Comparison of ENCODE assay signal across 1 cellular context in the genomic region with DNA sequence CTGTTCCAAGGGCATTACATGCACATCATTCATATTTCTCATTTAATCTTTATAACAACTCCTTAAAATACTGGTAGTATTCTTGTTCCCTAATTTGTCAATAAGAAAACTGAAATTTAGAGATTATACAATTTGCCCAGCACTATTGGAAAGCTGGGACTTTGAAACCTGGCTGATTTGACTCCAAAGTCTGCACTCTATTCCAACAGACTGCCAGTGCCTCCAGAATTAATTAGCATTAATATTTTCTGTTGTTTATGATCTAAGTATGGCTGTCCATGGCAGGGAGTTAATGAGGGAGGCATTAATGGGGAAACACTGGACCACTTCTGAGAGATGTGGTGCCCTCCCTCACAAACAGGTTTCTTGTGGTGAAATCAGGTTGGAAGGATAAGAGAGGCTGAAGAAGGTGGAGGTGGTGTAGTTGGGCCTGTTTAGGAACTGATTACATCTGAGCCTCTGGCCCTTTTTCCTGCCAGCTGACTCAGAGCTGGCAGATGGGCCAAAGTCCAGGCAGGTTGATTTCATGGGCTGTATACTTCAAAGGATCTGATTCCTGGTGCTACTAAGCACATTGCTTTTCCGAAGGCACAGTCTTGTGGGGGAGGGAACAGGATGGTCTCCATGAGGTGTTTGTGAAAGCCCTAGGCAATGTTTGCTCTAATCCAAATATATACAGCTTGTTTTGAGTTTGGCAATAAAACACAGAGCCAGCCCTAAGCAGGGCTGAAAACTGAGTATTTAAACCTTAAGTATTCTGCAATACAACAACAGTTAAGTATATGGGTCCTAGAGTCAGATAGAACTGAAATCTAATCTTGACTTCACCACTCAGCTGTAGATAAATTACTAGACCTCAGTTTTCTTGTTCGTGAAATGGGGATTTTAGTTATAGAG.
TF ChIP-seq lines count a peak whose summit lies in the region.

No MANE protein-coding gene starts in this region.

TF ChIP-seq in HepG2, 621 proteins besides CTCF, POLR2A, EP300 and RAD21 (continued from another document and continues in another):
- TF ChIP-seq, protein P1, sequence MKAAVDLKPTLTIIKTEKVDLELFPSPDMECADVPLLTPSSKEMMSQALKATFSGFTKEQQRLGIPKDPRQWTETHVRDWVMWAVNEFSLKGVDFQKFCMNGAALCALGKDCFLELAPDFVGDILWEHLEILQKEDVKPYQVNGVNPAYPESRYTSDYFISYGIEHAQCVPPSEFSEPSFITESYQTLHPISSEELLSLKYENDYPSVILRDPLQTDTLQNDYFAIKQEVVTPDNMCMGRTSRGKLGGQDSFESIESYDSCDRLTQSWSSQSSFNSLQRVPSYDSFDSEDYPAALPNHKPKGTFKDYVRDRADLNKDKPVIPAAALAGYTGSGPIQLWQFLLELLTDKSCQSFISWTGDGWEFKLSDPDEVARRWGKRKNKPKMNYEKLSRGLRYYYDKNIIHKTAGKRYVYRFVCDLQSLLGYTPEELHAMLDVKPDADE (CRISPR knock-in tag; IDR thresholded peaks at IDR 0.05) = no peak
- TF ChIP-seq ZC3H13 (CRISPR knock-in tag; IDR thresholded peaks at IDR 0.05) (no peak), ZNF607 (CRISPR knock-in tag; IDR thresholded peaks at IDR 0.05; ENCODE audit: borderline replicate concordance) (peak; percentile 76), ERF (CRISPR knock-in tag; IDR thresholded peaks at IDR 0.05) (peak; percentile 81), ASH2L (IDR thresholded peaks at IDR 0.05; ENCODE audit: insufficient read length, low read depth, low read length) (peak; percentile 98), ZNF569 (CRISPR knock-in tag; IDR thresholded peaks at IDR 0.05; ENCODE audit: borderline replicate concordance) (no peak), ZNF260 (CRISPR knock-in tag; IDR thresholded peaks at IDR 0.05; ENCODE audit: borderline replicate concordance, low read depth) (no peak), ZFAT (CRISPR knock-in tag; conservative IDR thresholded peaks at IDR 0.05) (no peak), PHB2 (IDR thresholded peaks at IDR 0.05; ENCODE audit: partially characterized antibody) (no peak), BRF2 (CRISPR knock-in tag; IDR thresholded peaks at IDR 0.05) (no peak), ATF7 (IDR thresholded peaks at IDR 0.05) (no peak), ATF7 (CRISPR knock-in tag; IDR thresholded peaks at IDR 0.05) (peak; percentile 65; the same call in 1 of the 2 replicates), ZBTB46 (CRISPR knock-in tag; IDR thresholded peaks at IDR 0.05; ENCODE audit: borderline replicate concordance) (no peak), ZNF547 (CRISPR knock-in tag; IDR thresholded peaks at IDR 0.05) (no peak), MAFF (IDR thresholded peaks at IDR 0.05; ENCODE audit: low read depth, low read length) (peak; percentile 41; the same call in 1 of the 2 replicates), MLLT10 (CRISPR knock-in tag; IDR thresholded peaks at IDR 0.05) (no peak), RBM39 (IDR thresholded peaks at IDR 0.05; ENCODE audit: low read depth, low read length, poor library complexity, severe bottlenecking) (no peak), ZNF136 (CRISPR knock-in tag; IDR thresholded peaks at IDR 0.05; ENCODE audit: low read depth) (no peak), STAG1 (CRISPR knock-in tag; IDR thresholded peaks at IDR 0.05) (peak; percentile 28; the same call in 1 of the 2 replicates), TARDBP (CRISPR knock-in tag; IDR thresholded peaks at IDR 0.05) (peak; percentile 69; the same call in 1 of the 2 replicates), MEIS2 (CRISPR knock-in tag; IDR thresholded peaks at IDR 0.05) (peak; percentile 76), MTA1 (CRISPR knock-in tag; IDR thresholded peaks at IDR 0.05; ENCODE audit: borderline replicate concordance) (peak; percentile 38; the same call in 1 of the 2 replicates), TEAD2 (CRISPR knock-in tag; IDR thresholded peaks at IDR 0.05) (no peak), ZNF615 (CRISPR knock-in tag; IDR thresholded peaks at IDR 0.05; ENCODE audit: borderline replicate concordance) (no peak; the same call in 1 of the 2 replicates), ZNF577 (CRISPR knock-in tag; IDR thresholded peaks at IDR 0.05; ENCODE audit: borderline replicate concordance, low read depth) (no peak), ZNF749 (CRISPR knock-in tag; IDR thresholded peaks at IDR 0.05; ENCODE audit: borderline replicate concordance) (no peak), KAT2B (IDR thresholded peaks at IDR 0.05; ENCODE audit: borderline replicate concordance, low read depth, low read length) (no peak), ETV6 (CRISPR knock-in tag; conservative IDR thresholded peaks at IDR 0.05) (no peak), FOXA3 (CRISPR knock-in tag; IDR thresholded peaks at IDR 0.05) (peak; percentile 90), CHD2 (IDR thresholded peaks at IDR 0.05; ENCODE audit: low read depth, low read length) (no peak; the same call in 1 of the 2 replicates), ZNF121 (CRISPR knock-in tag; IDR thresholded peaks at IDR 0.05) (peak; percentile 92), ZC3H4 (CRISPR knock-in tag; IDR thresholded peaks at IDR 0.05; ENCODE audit: borderline replicate concordance) (no peak), ZNF549 (CRISPR knock-in tag; IDR thresholded peaks at IDR 0.05) (no peak), ZSCAN22 (CRISPR knock-in tag; IDR thresholded peaks at IDR 0.05) (no peak), TCF12 (IDR thresholded peaks at IDR 0.05) (no peak), TCF12 (CRISPR knock-in tag; IDR thresholded peaks at IDR 0.05) (no peak), YY1 (IDR thresholded peaks at IDR 0.05; ENCODE audit: insufficient read depth, insufficient replicate concordance, low read depth, low read length) (no peak), ZNF678 (CRISPR knock-in tag; IDR thresholded peaks at IDR 0.05) (no peak), BORCS8-MEF2B (CRISPR knock-in tag; IDR thresholded peaks at IDR 0.05) (peak; percentile 54; the same call in 1 of the 2 replicates), RXRA (CRISPR knock-in tag; IDR thresholded peaks at IDR 0.05) (peak; percentile 52; the same call in 1 of the 2 replicates), ZFYVE20 (CRISPR knock-in tag; IDR thresholded peaks at IDR 0.05; ENCODE audit: borderline replicate concordance, low read depth) (no peak), SIX1 (CRISPR knock-in tag; IDR thresholded peaks at IDR 0.05; ENCODE audit: borderline replicate concordance) (peak; percentile 86; the same call in 1 of the 2 replicates), SKIL (CRISPR knock-in tag; IDR thresholded peaks at IDR 0.05; ENCODE audit: borderline replicate concordance) (no peak), HOXA9 (CRISPR knock-in tag; IDR thresholded peaks at IDR 0.05; ENCODE audit: borderline replicate concordance) (no peak), CBX5 (CRISPR knock-in tag; IDR thresholded peaks at IDR 0.05; ENCODE audit: borderline replicate concordance) (peak; percentile 97), NFE2L1 (CRISPR knock-in tag; IDR thresholded peaks at IDR 0.05; ENCODE audit: borderline replicate concordance) (no peak)
- TF ChIP-seq, protein P2, sequence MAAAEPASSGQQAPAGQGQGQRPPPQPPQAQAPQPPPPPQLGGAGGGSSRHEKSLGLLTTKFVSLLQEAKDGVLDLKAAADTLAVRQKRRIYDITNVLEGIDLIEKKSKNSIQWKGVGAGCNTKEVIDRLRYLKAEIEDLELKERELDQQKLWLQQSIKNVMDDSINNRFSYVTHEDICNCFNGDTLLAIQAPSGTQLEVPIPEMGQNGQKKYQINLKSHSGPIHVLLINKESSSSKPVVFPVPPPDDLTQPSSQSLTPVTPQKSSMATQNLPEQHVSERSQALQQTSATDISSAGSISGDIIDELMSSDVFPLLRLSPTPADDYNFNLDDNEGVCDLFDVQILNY (CRISPR knock-in tag; conservative IDR thresholded peaks at IDR 0.05) = no peak
- TF ChIP-seq, protein P3, sequence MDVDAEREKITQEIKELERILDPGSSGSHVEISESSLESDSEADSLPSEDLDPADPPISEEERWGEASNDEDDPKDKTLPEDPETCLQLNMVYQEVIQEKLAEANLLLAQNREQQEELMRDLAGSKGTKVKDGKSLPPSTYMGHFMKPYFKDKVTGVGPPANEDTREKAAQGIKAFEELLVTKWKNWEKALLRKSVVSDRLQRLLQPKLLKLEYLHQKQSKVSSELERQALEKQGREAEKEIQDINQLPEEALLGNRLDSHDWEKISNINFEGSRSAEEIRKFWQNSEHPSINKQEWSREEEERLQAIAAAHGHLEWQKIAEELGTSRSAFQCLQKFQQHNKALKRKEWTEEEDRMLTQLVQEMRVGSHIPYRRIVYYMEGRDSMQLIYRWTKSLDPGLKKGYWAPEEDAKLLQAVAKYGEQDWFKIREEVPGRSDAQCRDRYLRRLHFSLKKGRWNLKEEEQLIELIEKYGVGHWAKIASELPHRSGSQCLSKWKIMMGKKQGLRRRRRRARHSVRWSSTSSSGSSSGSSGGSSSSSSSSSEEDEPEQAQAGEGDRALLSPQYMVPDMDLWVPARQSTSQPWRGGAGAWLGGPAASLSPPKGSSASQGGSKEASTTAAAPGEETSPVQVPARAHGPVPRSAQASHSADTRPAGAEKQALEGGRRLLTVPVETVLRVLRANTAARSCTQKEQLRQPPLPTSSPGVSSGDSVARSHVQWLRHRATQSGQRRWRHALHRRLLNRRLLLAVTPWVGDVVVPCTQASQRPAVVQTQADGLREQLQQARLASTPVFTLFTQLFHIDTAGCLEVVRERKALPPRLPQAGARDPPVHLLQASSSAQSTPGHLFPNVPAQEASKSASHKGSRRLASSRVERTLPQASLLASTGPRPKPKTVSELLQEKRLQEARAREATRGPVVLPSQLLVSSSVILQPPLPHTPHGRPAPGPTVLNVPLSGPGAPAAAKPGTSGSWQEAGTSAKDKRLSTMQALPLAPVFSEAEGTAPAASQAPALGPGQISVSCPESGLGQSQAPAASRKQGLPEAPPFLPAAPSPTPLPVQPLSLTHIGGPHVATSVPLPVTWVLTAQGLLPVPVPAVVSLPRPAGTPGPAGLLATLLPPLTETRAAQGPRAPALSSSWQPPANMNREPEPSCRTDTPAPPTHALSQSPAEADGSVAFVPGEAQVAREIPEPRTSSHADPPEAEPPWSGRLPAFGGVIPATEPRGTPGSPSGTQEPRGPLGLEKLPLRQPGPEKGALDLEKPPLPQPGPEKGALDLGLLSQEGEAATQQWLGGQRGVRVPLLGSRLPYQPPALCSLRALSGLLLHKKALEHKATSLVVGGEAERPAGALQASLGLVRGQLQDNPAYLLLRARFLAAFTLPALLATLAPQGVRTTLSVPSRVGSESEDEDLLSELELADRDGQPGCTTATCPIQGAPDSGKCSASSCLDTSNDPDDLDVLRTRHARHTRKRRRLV (CRISPR knock-in tag; IDR thresholded peaks at IDR 0.05) = no peak
- TF ChIP-seq, protein P4, sequence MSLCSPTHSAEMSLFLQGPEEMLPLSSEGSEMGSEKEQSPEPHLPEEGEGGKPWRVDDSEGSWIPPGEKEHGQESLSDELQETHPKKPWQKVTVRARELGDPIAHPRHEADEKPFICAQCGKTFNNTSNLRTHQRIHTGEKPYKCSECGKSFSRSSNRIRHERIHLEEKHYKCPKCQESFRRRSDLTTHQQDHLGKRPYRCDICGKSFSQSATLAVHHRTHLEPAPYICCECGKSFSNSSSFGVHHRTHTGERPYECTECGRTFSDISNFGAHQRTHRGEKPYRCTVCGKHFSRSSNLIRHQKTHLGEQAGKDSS (CRISPR knock-in tag; IDR thresholded peaks at IDR 0.05; ENCODE audit: borderline replicate concordance, low read depth) = peak; percentile 42; the same call in 1 of the 2 replicates
- TF ChIP-seq, protein P5, sequence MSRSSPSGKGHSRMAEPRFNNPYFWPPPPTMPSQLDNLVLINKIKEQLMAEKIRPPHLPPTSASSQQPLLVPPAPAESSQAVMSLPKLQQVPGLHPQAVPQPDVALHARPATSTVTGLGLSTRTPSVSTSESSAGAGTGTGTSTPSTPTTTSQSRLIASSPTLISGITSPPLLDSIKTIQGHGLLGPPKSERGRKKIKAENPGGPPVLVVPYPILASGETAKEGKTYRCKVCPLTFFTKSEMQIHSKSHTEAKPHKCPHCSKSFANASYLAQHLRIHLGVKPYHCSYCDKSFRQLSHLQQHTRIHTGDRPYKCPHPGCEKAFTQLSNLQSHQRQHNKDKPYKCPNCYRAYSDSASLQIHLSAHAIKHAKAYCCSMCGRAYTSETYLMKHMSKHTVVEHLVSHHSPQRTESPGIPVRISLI (CRISPR knock-in tag; IDR thresholded peaks at IDR 0.05; ENCODE audit: borderline replicate concordance) = no peak
